ENCODE assay signal across 21 cellular contexts in the genomic region with DNA sequence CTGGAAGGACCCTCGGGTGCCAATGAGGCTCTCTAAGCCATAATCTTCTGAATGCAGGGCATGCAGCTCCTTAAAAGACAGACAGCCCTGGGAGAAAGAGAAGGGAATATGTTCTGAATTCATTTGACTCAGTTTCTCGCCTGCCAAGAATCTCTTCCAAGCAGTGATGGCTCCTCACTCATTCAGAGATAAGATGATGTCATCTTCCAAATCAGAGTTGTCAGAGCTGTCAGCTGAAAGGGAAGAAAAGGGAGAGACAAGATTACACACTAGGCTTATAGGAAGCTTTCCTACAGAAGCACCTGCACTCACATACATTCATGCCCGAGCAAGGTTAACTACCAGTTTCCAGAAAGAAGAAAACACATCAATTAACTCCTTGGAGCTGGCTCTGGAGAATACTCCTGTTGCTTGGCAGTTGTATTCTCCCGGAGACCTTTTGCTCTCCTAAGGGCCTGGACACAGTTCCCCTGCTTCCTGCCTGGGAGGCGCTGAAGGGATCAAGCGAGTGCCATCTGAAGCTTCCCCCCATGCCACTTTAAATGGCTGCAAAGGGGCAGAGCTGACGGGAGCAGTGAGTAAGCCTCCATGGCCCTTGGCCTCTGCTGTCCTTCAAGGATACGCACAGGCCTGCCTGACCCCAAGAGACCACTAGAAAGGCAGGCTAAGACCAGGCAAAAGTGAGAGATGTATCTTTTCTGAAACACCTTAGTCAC. TPM values are rescaled to one million over a fixed set of nuclear protein-coding genes. Genes with fewer than 3 reads are reported as not detected.
DNase-seq lines count a peak whose midpoint lies in the region; ATAC-seq and TF ChIP-seq lines count a peak whose summit lies in the region.
"Had no signal": no experiment of that assay in that cellular context is flagged by ENCODE, and none has a peak within 500 bp of the region (broad histone marks: within the 10 kb centered on the region; RNA-seq: fewer than 3 reads in every experiment).

No MANE protein-coding gene starts in this region.

- DNase-seq in left cardiac atrium = no peak
- no peak for DNase-seq in heart left ventricle
- peak; percentile 75 for DNase-seq in NCI-H2227 treated with DMSO at 0.1 percent for 48 hours (lab: John Stamatoyannopoulos, UW)
- no peak for DNase-seq in endodermal cell
- DNase-seq in progenitor cell of endocrine pancreas (ENCODE audit: low spot score, unreplicated experiment) = no peak
- no peak for DNase-seq in HT-29 (ENCODE audit: low spot score)
- DNase-seq: activated CD4-positive, CD25-positive, alpha-beta regulatory T cell treated with anti-CD3 and anti-CD28 coated beads, Interleukin-2, amount 50 U/mL, for 72 hours; activated T-cell treated with anti-CD3 and anti-CD28 coated beads, Interleukin-2, amount 50 U/mL, for 1 hour; Calu3; central memory CD4-positive, alpha-beta T cell; effector CD4-positive, alpha-beta T cell; lower lobe of right lung; natural killer cell; NCI-H2029; NCI-H510A treated with DMSO at 0.1 percent for 48 hours; psoas muscle; spleen had no signal

- H3K27ac ChIP-seq in heart left ventricle (no peak overlapping the region), endodermal cell (ENCODE audit: low read depth, low read length) (peak overlapping the region; percentile 25)
- H3K27ac ChIP-seq: lower lobe of right lung, psoas muscle, spleen, thoracic aorta had no signal

- TF ChIP-seq CTCF in heart left ventricle (IDR thresholded peaks at IDR 0.05) = no peak
- no peak for TF ChIP-seq CTCF in endodermal cell (conservative IDR thresholded peaks at IDR 0.05)
- no peak for TF ChIP-seq CTCF in progenitor cell of endocrine pancreas (IDR thresholded peaks at IDR 0.05; ENCODE audit: unreplicated experiment)

- H3K36me3 ChIP-seq in heart left ventricle = peaks cover 0 to 87% (median 76%) of the 10 kb centered on the region in 9 donors
- peaks cover 53% of the 10 kb centered on the region for H3K36me3 ChIP-seq in endodermal cell (ENCODE audit: control insufficient read depth, insufficient read depth, low read length)

- H3K4me3 ChIP-seq in heart left ventricle (no peak overlapping the region), endodermal cell (ENCODE audit: low read length) (no peak overlapping the region)
- H3K4me3 ChIP-seq: lower lobe of right lung, psoas muscle, spleen, thoracic aorta had no signal

- WGBS in heart left ventricle, 4 donors = 55 to 70% (median 67%) methylated on average over 8 of the region's 8 CpGs
- 73 to 84% methylated on average over 8 of the region's 8 CpGs for WGBS in endodermal cell (ENCODE audit: insufficient coverage in 1 of 2, insufficient read length in 1 of 2), 2 experiments

- no peaks in the 10 kb centered on the region for H3K9me3 Mint-ChIP-seq in endodermal cell
- no peaks in the 10 kb centered on the region for H3K9me3 Mint-ChIP-seq in progenitor cell of endocrine pancreas (ENCODE audit: low read depth)
- H3K9me3 Mint-ChIP-seq: natural killer cell; T-helper 2 cell treated with Interferon-gamma antibody and Interleukin-4, amounts not matched to agents 5 μg/mL and 100 μg/mL, for 36 hours had no signal

- intact Hi-C loops in left cardiac atrium (cut with DNase I) (no loop called here), heart left ventricle (cut with DNase I) (loop anchor here in 4 of 10 donors (10.0 kb wide), 3 partner anchors 96 to 276 kb away; a partner anchor contains a TSS)

- ATAC-seq in left cardiac atrium (peak; percentile 41 to 43), heart left ventricle (no peak), HG02623 (IDR thresholded peaks at IDR 0.05; ENCODE audit: unreplicated experiment) (no peak), HG02870 (IDR thresholded peaks at IDR 0.05; ENCODE audit: unreplicated experiment) (no peak)
- ATAC-seq: lower lobe of right lung, natural killer cell, psoas muscle had no signal

- H3K9me3 ChIP-seq in heart left ventricle = no peaks in the 10 kb centered on the region
- H3K9me3 ChIP-seq in endodermal cell (ENCODE audit: control insufficient read depth, low read length) = peaks cover 10% of the 10 kb centered on the region
- H3K9me3 ChIP-seq: lower lobe of right lung, psoas muscle, spleen, thoracic aorta had no signal

- H3K27ac Mint-ChIP-seq in endodermal cell = no peak overlapping the region
- H3K27ac Mint-ChIP-seq in progenitor cell of endocrine pancreas = peak overlapping the region; percentile 89
- H3K27ac Mint-ChIP-seq: T-helper 2 cell treated with Interferon-gamma antibody and Interleukin-4, amounts not matched to agents 5 μg/mL and 100 μg/mL, for 36 hours had no signal

- H3K27me3 ChIP-seq in heart left ventricle (no peaks in the 10 kb centered on the region), endodermal cell (ENCODE audit: control insufficient read depth, insufficient read depth, low read length, poor library complexity, severe bottlenecking) (no peaks in the 10 kb centered on the region)
- H3K27me3 ChIP-seq: spleen had no signal

- no peak for TF ChIP-seq POLR2A in heart left ventricle (IDR thresholded peaks at IDR 0.05)

- H3K9ac ChIP-seq in endodermal cell (ENCODE audit: extremely low read depth, low read length, poor library complexity, severe bottlenecking) = no peak overlapping the region

- H3K4me1 ChIP-seq in heart left ventricle (peaks cover 0 to 59% (median 32%) of the 10 kb centered on the region in 12 donors), endodermal cell (ENCODE audit: control insufficient read depth, insufficient read depth, low read length) (peaks cover 5% of the 10 kb centered on the region)

- H3K4me3 Mint-ChIP-seq in endodermal cell (no peak overlapping the region), progenitor cell of endocrine pancreas (ENCODE audit: low read depth) (no peak overlapping the region)
- H3K4me3 Mint-ChIP-seq: natural killer cell; T-helper 2 cell treated with Interferon-gamma antibody and Interleukin-4, amounts not matched to agents 5 μg/mL and 100 μg/mL, for 36 hours had no signal

- peaks cover 48% of the 10 kb centered on the region for H3K36me3 Mint-ChIP-seq in endodermal cell (ENCODE audit: low read depth)
- peaks cover 18% of the 10 kb centered on the region for H3K36me3 Mint-ChIP-seq in progenitor cell of endocrine pancreas (ENCODE audit: insufficient read depth)

- H3K27me3 Mint-ChIP-seq in endodermal cell (ENCODE audit: insufficient read depth) (no peaks in the 10 kb centered on the region), progenitor cell of endocrine pancreas (no peaks in the 10 kb centered on the region)

- H3K4me1 Mint-ChIP-seq in endodermal cell (peaks cover 14% of the 10 kb centered on the region), progenitor cell of endocrine pancreas (ENCODE audit: low read depth) (peaks cover 16% of the 10 kb centered on the region)

RNA-seq across cellular contexts. Expression of a gene that starts 7.7 kb away (rescaled TPM):
- total RNA-seq in left cardiac atrium = 10 to 100 TPM; 12.9 to 18.6 TPM
- total RNA-seq in heart left ventricle = 10 to 100 TPM; 12.7 to 21.5 (median 16.2) TPM
- polyA plus RNA-seq in heart left ventricle = 10 to 100 TPM in 1 of 2 donors, 1 to 10 TPM in 1; 4.0 to 15.7 TPM
- 10 to 100 TPM; 49.5 to 58.2 TPM for total RNA-seq in endodermal cell
- polyA plus RNA-seq in endodermal cell (2013, experiment 1 of 2) = 38.9 TPM
- polyA plus RNA-seq in endodermal cell (2013, experiment 2 of 2) = 34.4 TPM
- total RNA-seq in progenitor cell of endocrine pancreas = 69.7 and 75.8 TPM in 2 replicates
- total RNA-seq in HT-29 (2014; rRNA removed; shearing (Covaris generic)) = 32.9 and 36.4 TPM in 2 replicates

RNA-seq across cellular contexts. Expression of a gene that starts 13.7 kb away (rescaled TPM):
- 10 to 100 TPM; 59.2 to 97.0 TPM for total RNA-seq in left cardiac atrium
- 10 to 100 TPM; 22.3 to 87.2 (median 47.5) TPM for total RNA-seq in heart left ventricle
- polyA plus RNA-seq in heart left ventricle = 100 to 1,000 TPM in 1 of 2 donors, 10 to 100 TPM in 1; 21.2 to 130 TPM
- total RNA-seq in endodermal cell = 100 to 1,000 TPM; 153 to 225 TPM
- 176 TPM for polyA plus RNA-seq in endodermal cell (2013, experiment 1 of 2)
- polyA plus RNA-seq in endodermal cell (2013, experiment 2 of 2) = 180 TPM
- total RNA-seq in progenitor cell of endocrine pancreas = 130 and 131 TPM in 2 replicates
- total RNA-seq in HT-29 (2014; rRNA removed; shearing (Covaris generic)) = 58.8 and 62.9 TPM in 2 replicates

Comparison
In these comparisons a context has a peak if more than half of its experiments do, and no peak if none do; other contexts are left out.
1. ATAC-seq: peak in left cardiac atrium (2 of 2); none in heart left ventricle (0 of 4), HG02623 (single experiment) and HG02870 (single experiment).